Comparison of ENCODE assay signal across 1 cellular context in genomic region chr17:8131844-8132441, GRCh38.
TF ChIP-seq lines count a peak whose summit lies in the region.

No MANE protein-coding gene starts in this region.

TF ChIP-seq in IMR-90, 13 proteins besides CTCF, POLR2A, EP300 and RAD21 (continued from another document):
- no peak for TF ChIP-seq MXI1 (IDR thresholded peaks at IDR 0.05; ENCODE audit: borderline replicate concordance, low read depth, low read length)
- TF ChIP-seq MAZ (IDR thresholded peaks at IDR 0.05; ENCODE audit: borderline replicate concordance, low read depth, low read length): no peak
- TF ChIP-seq BHLHE40 (IDR thresholded peaks at IDR 0.05; ENCODE audit: low read depth, low read length): peak; percentile 47
- TF ChIP-seq CHD1 (IDR thresholded peaks at IDR 0.05; ENCODE audit: low read depth, low read length): no peak
- no peak for TF ChIP-seq CEBPB (IDR thresholded peaks at IDR 0.05; ENCODE audit: low read depth, low read length)
- no peak for TF ChIP-seq FOS (IDR thresholded peaks at IDR 0.05; ENCODE audit: low read depth, low read length)
TF ChIP-seq in IMR-90: peak in this region for 1.
